Comparison of ENCODE assay signal across 12 cellular contexts in the genomic region with DNA sequence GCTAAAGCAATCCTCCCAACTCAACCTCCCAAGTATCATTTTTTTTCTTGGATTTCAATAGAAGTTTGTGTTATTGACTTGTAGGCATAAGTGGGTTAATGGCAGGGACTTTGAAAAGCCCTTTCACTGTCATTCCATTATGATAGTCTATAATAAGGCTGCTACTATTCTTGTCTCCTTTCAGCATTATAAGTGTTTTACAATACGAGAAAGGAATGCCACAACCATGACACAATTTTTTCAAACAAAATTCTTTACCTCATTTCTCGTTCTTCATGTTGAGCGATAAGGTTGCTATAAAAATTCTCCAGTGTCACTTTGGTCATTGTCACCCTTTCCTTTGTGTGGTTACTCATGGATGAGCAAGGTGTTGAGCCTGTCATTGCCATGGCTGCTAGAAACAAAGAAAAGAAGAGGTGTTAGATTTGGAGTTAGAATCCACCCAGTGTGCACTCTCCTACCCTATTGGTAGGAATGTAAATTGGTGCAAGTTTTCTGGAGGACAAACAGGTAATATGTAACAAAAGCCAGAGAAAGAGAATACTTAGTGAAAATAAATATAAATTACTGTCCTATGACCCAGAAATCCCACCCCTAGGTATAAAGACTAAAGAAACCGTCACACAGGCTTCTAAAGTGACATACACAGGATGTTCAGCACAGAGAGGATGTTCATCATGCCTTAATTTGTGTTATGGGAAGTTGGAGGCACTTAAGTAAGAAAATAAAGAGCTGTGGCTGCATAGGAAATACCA. TPM values are rescaled to one million over a fixed set of nuclear protein-coding genes. Genes with fewer than 3 reads are reported as not detected.
DNase-seq lines count a peak whose midpoint lies in the region; ATAC-seq lines count a peak whose summit lies in the region.
"Had no signal": no experiment of that assay in that cellular context is flagged by ENCODE, and none has a peak within 500 bp of the region (broad histone marks: within the 10 kb centered on the region; RNA-seq: fewer than 3 reads in every experiment).

No MANE protein-coding gene starts in this region.

- intact Hi-C loops in activated T-helper 1 cell treated with anti-CD3 and anti-CD28 coated beads, Interleukin-12 subunit alpha, Interleukin-12 subunit beta, Interleukin-2, Interleukin-4 antibody, amounts not matched to agents 30 ng/mL and 10 ng/mL and 1 ng/mL, durations not matched to agents 14 hours and 24 hours and 36 hours (cut with micrococcal nuclease) = loop anchor here (10.0 kb wide), 1 partner anchor 415 kb away; no protein-coding TSS in a partner anchor
- intact Hi-C loops in Right ventricle myocardium superior (cut with DNase I) = no loop called here

- H3K27me3 Mint-ChIP-seq in activated naive CD4-positive, alpha-beta T cell treated with anti-CD3 and anti-CD28 coated beads, Interleukin-2, amount 50 U/mL, for 24 hours = no peaks in the 10 kb centered on the region
- H3K27me3 Mint-ChIP-seq in activated T-helper 1 cell treated with anti-CD3 and anti-CD28 coated beads, Interleukin-12 subunit alpha, Interleukin-12 subunit beta, Interleukin-2, Interleukin-4 antibody, amounts not matched to agents 30 ng/mL and 10 ng/mL and 1 ng/mL, durations not matched to agents 14 hours and 24 hours and 36 hours (ENCODE audit: insufficient read depth) = peaks cover 2% of the 10 kb centered on the region
- H3K27me3 Mint-ChIP-seq in stimulated activated naive CD8-positive, alpha-beta T cell treated with anti-CD3 and anti-CD28 coated beads, Interleukin-15, Interleukin-2, amounts not matched to agents 100 ng/mL and 50 ng/mL, for 24 hours = no peaks in the 10 kb centered on the region

- no peaks in the 10 kb centered on the region for H3K9me3 Mint-ChIP-seq in activated naive CD4-positive, alpha-beta T cell treated with anti-CD3 and anti-CD28 coated beads, Interleukin-2, amount 50 U/mL, for 24 hours
- H3K9me3 Mint-ChIP-seq in activated T-helper 1 cell treated with anti-CD3 and anti-CD28 coated beads, Interleukin-12 subunit alpha, Interleukin-12 subunit beta, Interleukin-2, Interleukin-4 antibody, amounts not matched to agents 30 ng/mL and 10 ng/mL and 1 ng/mL, durations not matched to agents 14 hours and 24 hours and 36 hours = no peaks in the 10 kb centered on the region
- no peaks in the 10 kb centered on the region for H3K9me3 Mint-ChIP-seq in stimulated activated naive CD8-positive, alpha-beta T cell treated with anti-CD3 and anti-CD28 coated beads, Interleukin-15, Interleukin-2, amounts not matched to agents 100 ng/mL and 50 ng/mL, for 24 hours

- H3K36me3 Mint-ChIP-seq in activated naive CD4-positive, alpha-beta T cell treated with anti-CD3 and anti-CD28 coated beads, Interleukin-2, amount 50 U/mL, for 24 hours = peaks cover 19% of the 10 kb centered on the region
- peaks cover 33% of the 10 kb centered on the region for H3K36me3 Mint-ChIP-seq in activated T-helper 1 cell treated with anti-CD3 and anti-CD28 coated beads, Interleukin-12 subunit alpha, Interleukin-12 subunit beta, Interleukin-2, Interleukin-4 antibody, amounts not matched to agents 30 ng/mL and 10 ng/mL and 1 ng/mL, durations not matched to agents 14 hours and 24 hours and 36 hours (ENCODE audit: low read depth)
- peaks cover 69% of the 10 kb centered on the region for H3K36me3 Mint-ChIP-seq in stimulated activated naive CD8-positive, alpha-beta T cell treated with anti-CD3 and anti-CD28 coated beads, Interleukin-15, Interleukin-2, amounts not matched to agents 100 ng/mL and 50 ng/mL, for 24 hours (ENCODE audit: low read depth)

- no peak for DNase-seq in activated naive CD4-positive, alpha-beta T cell (lab: John Stamatoyannopoulos, UW)
- DNase-seq in activated T-helper 1 cell treated with anti-CD3 and anti-CD28 coated beads, Interleukin-12 subunit alpha, Interleukin-12 subunit beta, Interleukin-2, Interleukin-4 antibody, amounts not matched to agents 30 ng/mL and 10 ng/mL and 1 ng/mL, durations not matched to agents 14 hours and 24 hours and 36 hours (ENCODE audit: low spot score) = no peak
- DNase-seq in Right ventricle myocardium superior (no peak), islet precursor cell (no peak), NCI-H345 (lab: John Stamatoyannopoulos, UW) (no peak)
- DNase-seq: DMS79, NCI-H1436 treated with DMSO at 0.1 percent for 48 hours, NCI-H510A treated with DMSO at 0.1 percent for 48 hours, PC-9 had no signal

- H3K4me1 Mint-ChIP-seq in activated naive CD4-positive, alpha-beta T cell treated with anti-CD3 and anti-CD28 coated beads, Interleukin-2, amount 50 U/mL, for 24 hours = peaks cover 72% of the 10 kb centered on the region
- peaks cover 60% of the 10 kb centered on the region for H3K4me1 Mint-ChIP-seq in activated T-helper 1 cell treated with anti-CD3 and anti-CD28 coated beads, Interleukin-12 subunit alpha, Interleukin-12 subunit beta, Interleukin-2, Interleukin-4 antibody, amounts not matched to agents 30 ng/mL and 10 ng/mL and 1 ng/mL, durations not matched to agents 14 hours and 24 hours and 36 hours (ENCODE audit: low read depth)
- H3K4me1 Mint-ChIP-seq in stimulated activated naive CD8-positive, alpha-beta T cell treated with anti-CD3 and anti-CD28 coated beads, Interleukin-15, Interleukin-2, amounts not matched to agents 100 ng/mL and 50 ng/mL, for 24 hours (ENCODE audit: low read depth) = peaks cover 79% of the 10 kb centered on the region

- peak overlapping the region; percentile 86 for H3K27ac Mint-ChIP-seq in activated naive CD4-positive, alpha-beta T cell treated with anti-CD3 and anti-CD28 coated beads, Interleukin-2, amount 50 U/mL, for 24 hours
- H3K27ac Mint-ChIP-seq in activated T-helper 1 cell treated with anti-CD3 and anti-CD28 coated beads, Interleukin-12 subunit alpha, Interleukin-12 subunit beta, Interleukin-2, Interleukin-4 antibody, amounts not matched to agents 30 ng/mL and 10 ng/mL and 1 ng/mL, durations not matched to agents 14 hours and 24 hours and 36 hours = peak overlapping the region; percentile 89
- H3K27ac Mint-ChIP-seq in stimulated activated naive CD8-positive, alpha-beta T cell treated with anti-CD3 and anti-CD28 coated beads, Interleukin-15, Interleukin-2, amounts not matched to agents 100 ng/mL and 50 ng/mL, for 24 hours = peak overlapping the region; percentile 91

- peak overlapping the region; percentile 63 for H3K4me3 Mint-ChIP-seq in activated naive CD4-positive, alpha-beta T cell treated with anti-CD3 and anti-CD28 coated beads, Interleukin-2, amount 50 U/mL, for 24 hours
- peak overlapping the region; percentile 16 for H3K4me3 Mint-ChIP-seq in activated T-helper 1 cell treated with anti-CD3 and anti-CD28 coated beads, Interleukin-12 subunit alpha, Interleukin-12 subunit beta, Interleukin-2, Interleukin-4 antibody, amounts not matched to agents 30 ng/mL and 10 ng/mL and 1 ng/mL, durations not matched to agents 14 hours and 24 hours and 36 hours
- H3K4me3 Mint-ChIP-seq in stimulated activated naive CD8-positive, alpha-beta T cell treated with anti-CD3 and anti-CD28 coated beads, Interleukin-15, Interleukin-2, amounts not matched to agents 100 ng/mL and 50 ng/mL, for 24 hours = peak overlapping the region; percentile 42

- ATAC-seq in Right ventricle myocardium superior (ENCODE audit: poor library complexity) (peak; percentile 92), GM21423 (IDR thresholded peaks at IDR 0.05; ENCODE audit: unreplicated experiment) (no peak)

RNA-seq across cellular contexts. Expression of a gene that starts 7.3 kb away (rescaled TPM):
- 23.5 and 23.6 TPM in 2 replicates for total RNA-seq in activated T-helper 1 cell treated with anti-CD3 and anti-CD28 coated beads, Interleukin-12 subunit alpha, Interleukin-12 subunit beta, Interleukin-2, Interleukin-4 antibody, amounts not matched to agents 30 ng/mL and 10 ng/mL and 1 ng/mL, durations not matched to agents 14 hours and 24 hours and 36 hours
- total RNA-seq in Right ventricle myocardium superior = 21.2 TPM

RNA-seq across cellular contexts. Expression of a gene that starts 54.2 kb away (rescaled TPM):
- 525 and 546 TPM in 2 replicates for total RNA-seq in activated T-helper 1 cell treated with anti-CD3 and anti-CD28 coated beads, Interleukin-12 subunit alpha, Interleukin-12 subunit beta, Interleukin-2, Interleukin-4 antibody, amounts not matched to agents 30 ng/mL and 10 ng/mL and 1 ng/mL, durations not matched to agents 14 hours and 24 hours and 36 hours
- total RNA-seq in Right ventricle myocardium superior = 122 TPM
